1 cellular context compared by ENCODE assay signal in genomic region chr5:139273572-139274264, GRCh38.
A peak's percentile ranks its signal among the peaks of the same experiment; 100 is the strongest.
TF ChIP-seq lines count a peak whose summit lies in the region.

No MANE protein-coding gene starts in this region.

TF ChIP-seq in K562, 482 proteins besides CTCF, POLR2A, EP300 and RAD21 (continued from another document and continues in another):
- peak in 1 of 2 experiments; percentile 83; a peak in 2 of 4 replicates for TF ChIP-seq ZNF639 (CRISPR knock-in tag; conservative IDR thresholded peaks at IDR 0.05 in 1 of 2, IDR thresholded peaks at IDR 0.05 in 1 of 2)
- TF ChIP-seq MAFK (IDR thresholded peaks at IDR 0.05; ENCODE audit: low read length) = no peak
- TF ChIP-seq L3MBTL2 (IDR thresholded peaks at IDR 0.05) = peak; percentile 96
- no peak for TF ChIP-seq ZNF561 (CRISPR knock-in tag; conservative IDR thresholded peaks at IDR 0.05)
- TF ChIP-seq AFF1 (IDR thresholded peaks at IDR 0.05; ENCODE audit: low read depth in 1 of 2, partially characterized antibody in 2 of 2) = no peak
- peak; percentile 42 for TF ChIP-seq GTF2B (IDR thresholded peaks at IDR 0.05; ENCODE audit: extremely low read depth, insufficient read length)
- peak; percentile 81 for TF ChIP-seq CXXC5 (CRISPR knock-in tag; IDR thresholded peaks at IDR 0.05)
- TF ChIP-seq ZKSCAN1 (IDR thresholded peaks at IDR 0.05; ENCODE audit: low read depth, low read length) = no peak
- TF ChIP-seq CTCFL (IDR thresholded peaks at IDR 0.05; ENCODE audit: borderline replicate concordance, insufficient read depth, low read depth, low read length, poor library complexity, severe bottlenecking) = no peak
- no peak for TF ChIP-seq CHD4 (IDR thresholded peaks at IDR 0.05; ENCODE audit: insufficient read depth, insufficient replicate concordance, low read depth, low read length, poor library complexity, severe bottlenecking)
- TF ChIP-seq SETDB1 (IDR thresholded peaks at IDR 0.05; ENCODE audit: low read length) = no peak
- TF ChIP-seq ZKSCAN3 (CRISPR knock-in tag; IDR thresholded peaks at IDR 0.05) = no peak
- TF ChIP-seq SIRT6 (IDR thresholded peaks at IDR 0.05; ENCODE audit: low read depth, low read length) = no peak
- TF ChIP-seq RAD51 (IDR thresholded peaks at IDR 0.05; ENCODE audit: borderline replicate concordance, low read depth) = 0 out of 2 replicates have a peak, but pooled peaks have one; percentile 16
- TF ChIP-seq PCBP2 (IDR thresholded peaks at IDR 0.05; ENCODE audit: low read depth, low read length, poor library complexity, severe bottlenecking) = no peak
- peak; percentile 87 for TF ChIP-seq CCNT2 (IDR thresholded peaks at IDR 0.05; ENCODE audit: borderline replicate concordance, extremely low read depth, insufficient read length, low read depth, low read length)
- TF ChIP-seq NFIC (IDR thresholded peaks at IDR 0.05) = no peak
- 0 out of 2 replicates have a peak, but pooled peaks have one; percentile 49 for TF ChIP-seq CUX1 (CRISPR knock-in tag; IDR thresholded peaks at IDR 0.05)
- peak; percentile 91 to 99 for TF ChIP-seq SIN3A (IDR thresholded peaks at IDR 0.05; ENCODE audit: borderline replicate concordance in 2 of 2, control insufficient read depth in 1 of 2, low read depth in 2 of 2, low read length in 2 of 2)
- peak; percentile 47 for TF ChIP-seq TAF7 (tag; IDR thresholded peaks at IDR 0.05)
- peak; percentile 72 for TF ChIP-seq TEAD4 (IDR thresholded peaks at IDR 0.05; ENCODE audit: low read length)
- no peak for TF ChIP-seq TEAD4 (CRISPR knock-in tag; IDR thresholded peaks at IDR 0.05; ENCODE audit: borderline replicate concordance)
- 0 out of 2 replicates have a peak, but pooled peaks have one; percentile 14 for TF ChIP-seq TCF7 (IDR thresholded peaks at IDR 0.05; ENCODE audit: borderline replicate concordance)
- TF ChIP-seq SMARCC2 (IDR thresholded peaks at IDR 0.05; ENCODE audit: low read depth) = peak; percentile 20; the same call in 1 of the 2 replicates
- no peak for TF ChIP-seq RBM22 (IDR thresholded peaks at IDR 0.05; ENCODE audit: low read depth, low read length, poor library complexity, severe bottlenecking)
- no peak for TF ChIP-seq KDM2B (CRISPR knock-in tag; IDR thresholded peaks at IDR 0.05)
- TF ChIP-seq ADNP (tag; IDR thresholded peaks at IDR 0.05) = no peak
- peak; percentile 81 for TF ChIP-seq PKNOX1 (IDR thresholded peaks at IDR 0.05)
- no peak for TF ChIP-seq RBM25 (IDR thresholded peaks at IDR 0.05; ENCODE audit: low read depth, low read length, severe bottlenecking)
- TF ChIP-seq KLF10 (CRISPR knock-in tag; IDR thresholded peaks at IDR 0.05) = no peak
- TF ChIP-seq LEF1 (IDR thresholded peaks at IDR 0.05) = peak; percentile 84
- TF ChIP-seq NRF1 (conservative IDR thresholded peaks at IDR 0.05 in 1 of 2, IDR thresholded peaks at IDR 0.05 in 1 of 2) = peak; percentile 78
- TF ChIP-seq MAZ (CRISPR knock-in tag; conservative IDR thresholded peaks at IDR 0.05 in 1 of 2, IDR thresholded peaks at IDR 0.05 in 1 of 2) = peak in 1 of 2 experiments; percentile 94; a peak in 2 of 4 replicates
- no peak for TF ChIP-seq ZNF398 (CRISPR knock-in tag; IDR thresholded peaks at IDR 0.05)
- TF ChIP-seq GTF2F1 (IDR thresholded peaks at IDR 0.05; ENCODE audit: low read depth, low read length) = peak; percentile 90; the same call in 1 of the 2 replicates
- peak; percentile 94 for TF ChIP-seq EP400 (IDR thresholded peaks at IDR 0.05)
- no peak for TF ChIP-seq C11orf30 (IDR thresholded peaks at IDR 0.05; ENCODE audit: low read depth)
- TF ChIP-seq ZBTB1 (CRISPR knock-in tag; IDR thresholded peaks at IDR 0.05; ENCODE audit: borderline replicate concordance, low read depth) = no peak
- peak; percentile 56; the same call in 1 of the 2 replicates for TF ChIP-seq SMARCA4 (IDR thresholded peaks at IDR 0.05)
- TF ChIP-seq PATZ1 (CRISPR knock-in tag; IDR thresholded peaks at IDR 0.05; ENCODE audit: borderline replicate concordance) = no peak
